ENCODE assay signal across 13 cellular contexts in genomic region chr16:70661918-70662641, GRCh38. TPM values are rescaled to one million over a fixed set of nuclear protein-coding genes. Genes with fewer than 3 reads are reported as not detected.
A peak's percentile ranks its signal among the peaks of the same experiment; 100 is the strongest.
DNase-seq lines count a peak whose midpoint lies in the region; ATAC-seq and TF ChIP-seq lines count a peak whose summit lies in the region.
"Had no signal": no experiment of that assay in that cellular context is flagged by ENCODE, and none has a peak within 500 bp of the region (broad histone marks: within the 10 kb centered on the region; RNA-seq: fewer than 3 reads in every experiment).

No MANE protein-coding gene starts in this region.

- H3K4me3 ChIP-seq in HCT116 (replicated peaks in 1 of 2; ENCODE audit: low read depth in 1 of 2, low read length in 2 of 2) (no peak overlapping the region), brain microvascular endothelial cell (ENCODE audit: low read depth, low read length) (no peak overlapping the region), tibial nerve (no peak overlapping the region), thyroid gland (replicated peaks in 1 of 3) (no peak overlapping the region)
- H3K4me3 ChIP-seq: psoas muscle, stomach had no signal

- ATAC-seq in HCT116 (peak; percentile 25), left lobe of liver (peak; percentile 38), GM19395 (IDR thresholded peaks at IDR 0.05; ENCODE audit: unreplicated experiment) (no peak)
- ATAC-seq: activated CD8-positive, alpha-beta memory T cell treated with anti-CD3 and anti-CD28 coated beads, Interleukin-2, amount 10 ng/mL, durations not matched to agents 7 days and 5 days had no signal

- intact Hi-C loops in HCT116 (cut with micrococcal nuclease) (no loop called here), thyroid gland (cut with DNase I) (no loop called here)

- H3K4me1 ChIP-seq in HCT116 (ENCODE audit: control insufficient read depth in 1 of 2, insufficient read depth in 2 of 2, low read length in 2 of 2), result no peaks in the 10 kb centered on the region
- H3K4me1 ChIP-seq in tibial nerve, result peaks cover 0 to 33% (median 4%) of the 10 kb centered on the region in 4 donors
- H3K4me1 ChIP-seq in thyroid gland, result no peaks in the 10 kb centered on the region
- H3K4me1 ChIP-seq: psoas muscle had no signal

- H3K9ac ChIP-seq in HCT116 (ENCODE audit: low read length), result no peak overlapping the region

- TF ChIP-seq CTCF in HCT116 (IDR thresholded peaks at IDR 0.05 in 2 of 3, conservative IDR thresholded peaks at IDR 0.05 in 1 of 3; ENCODE audit: borderline replicate concordance in 1 of 3, insufficient read depth in 1 of 3, low read depth in 2 of 3, low read length in 2 of 3) (no peak), brain microvascular endothelial cell (IDR thresholded peaks at IDR 0.05; ENCODE audit: low read depth, low read length, missing control alignments) (no peak), tibial nerve (IDR thresholded peaks at IDR 0.05) (no peak), thyroid gland (IDR thresholded peaks at IDR 0.05) (no peak)

- peaks cover 0 to 6% of the 10 kb centered on the region in 2 experiments; a peak in 2 of 4 replicates for H3K36me3 ChIP-seq in HCT116 (ENCODE audit: control insufficient read depth in 1 of 2, insufficient read depth in 2 of 2, low read length in 2 of 2)
- peaks cover 19% of the 10 kb centered on the region for H3K36me3 ChIP-seq in brain microvascular endothelial cell (replicated peaks)
- H3K36me3 ChIP-seq in tibial nerve, result peaks cover 4 to 92% (median 7%) of the 10 kb centered on the region in 3 donors
- peaks cover 33 to 38% of the 10 kb centered on the region in 2 donors for H3K36me3 ChIP-seq in thyroid gland

- no peak overlapping the region for H3K4me2 ChIP-seq in HCT116 (ENCODE audit: low read length)

- no peak for TF ChIP-seq EP300 in tibial nerve (IDR thresholded peaks at IDR 0.05)

- CTCF ChIA-PET in HCT116 (lab: Charles Lee), result interaction anchor here (1.7 kb wide), 1 partner anchor 109 kb away, joined by 8 read pairs; no protein-coding TSS in a partner anchor

- H3K9me3 ChIP-seq in HCT116 (ENCODE audit: control insufficient read depth in 1 of 2, insufficient read depth in 1 of 2, low read depth in 1 of 2, low read length in 2 of 2) (no peaks in the 10 kb centered on the region), tibial nerve (no peaks in the 10 kb centered on the region), thyroid gland (no peaks in the 10 kb centered on the region)
- H3K9me3 ChIP-seq: psoas muscle, stomach had no signal

- DNase-seq in HCT116 (ENCODE audit: low read depth, low spot score) (no peak), brain microvascular endothelial cell (peak; percentile 36), left lobe of liver (ENCODE audit: low spot score) (no peak), tibial nerve (ENCODE audit: low spot score in 2 of 2) (no peak), T-helper 9 cell (no peak), thyroid gland (no peak)
- DNase-seq: activated CD8-positive, alpha-beta memory T cell treated with anti-CD3 and anti-CD28 coated beads, Interleukin-2, amount 10 ng/mL, durations not matched to agents 7 days and 5 days; COR-L47; NCI-H510A; psoas muscle; stomach had no signal

- no peaks in the 10 kb centered on the region for H3K79me2 ChIP-seq in HCT116 (ENCODE audit: insufficient read depth, low read length)

- no peak for TF ChIP-seq POLR2A in HCT116 (IDR thresholded peaks at IDR 0.05; ENCODE audit: borderline replicate concordance, extremely low read depth, insufficient read depth, insufficient read length)
- no peak for TF ChIP-seq POLR2A in tibial nerve (IDR thresholded peaks at IDR 0.05)
- TF ChIP-seq POLR2A in thyroid gland (IDR thresholded peaks at IDR 0.05), result no peak

- H3K9me2 ChIP-seq in HCT116 (ENCODE audit: insufficient read depth), result no peaks in the 10 kb centered on the region

- no peak for TF ChIP-seq RAD21 in HCT116 (IDR thresholded peaks at IDR 0.05; ENCODE audit: low read depth)

- H4K20me1 ChIP-seq in HCT116 (ENCODE audit: insufficient read depth), result no peaks in the 10 kb centered on the region

- in situ Hi-C loops in brain microvascular endothelial cell (cut with HindIII; ENCODE audit: low pct_ligation_motif_present, low sequenced_read_pairs), result no loop called here

- H3K27ac ChIP-seq in HCT116 (ENCODE audit: low read depth, low read length) (no peak overlapping the region), brain microvascular endothelial cell (no peak overlapping the region), tibial nerve (peak overlapping the region in 3 of 4 donors; percentile 26 to 55 (median 46)), thyroid gland (no peak overlapping the region)
- H3K27ac ChIP-seq: psoas muscle, VCaP had no signal

- H3K27me3 ChIP-seq in HCT116 (ENCODE audit: insufficient read depth, low read length), result no peaks in the 10 kb centered on the region
- H3K27me3 ChIP-seq in brain microvascular endothelial cell (replicated peaks), result no peaks in the 10 kb centered on the region
- H3K27me3 ChIP-seq in tibial nerve, result no peaks in the 10 kb centered on the region
- H3K27me3 ChIP-seq in thyroid gland, result no peaks in the 10 kb centered on the region
- H3K27me3 ChIP-seq: stomach had no signal

- 62 to 65% methylated on average over 14 to 21 of the region's 21 CpGs for WGBS in tibial nerve, 2 donors
- WGBS in thyroid gland, 2 donors, result 84 to 85% methylated on average over 16 to 19 of the region's 21 CpGs

- no peak overlapping the region for H2AFZ ChIP-seq in HCT116 (ENCODE audit: low read depth, low read length, poor library complexity, severe bottlenecking)

- POLR2A ChIA-PET in HCT116 (lab: Charles Lee), result no interaction called here

- BruUV-seq in HCT116 (replicated peaks; lab: Mats Ljungman, UMichigan), result TSS peak; percentile 57

- RAD21 ChIA-PET in HCT116 (lab: Charles Lee; ENCODE audit: low non-redundant PET in 1 of 2, low total read pairs in 2 of 2, uncharacterized antibody in 2 of 2, unreplicated experiment in 2 of 2), result interaction anchor here in 1 of 2 experiments (1.2 kb wide), 1 partner anchor 109 kb away, joined by 3 read pairs; no protein-coding TSS in a partner anchor

TF ChIP-seq in HCT116, 20 proteins besides CTCF, POLR2A, EP300 and RAD21 (continues in another document):
- TF ChIP-seq ELF1 (IDR thresholded peaks at IDR 0.05; ENCODE audit: borderline replicate concordance, low read depth) (no peak), EZH2 (IDR thresholded peaks at IDR 0.05) (no peak), REST (IDR thresholded peaks at IDR 0.05; ENCODE audit: low read depth) (no peak), EGR1 (IDR thresholded peaks at IDR 0.05; ENCODE audit: low read depth) (no peak), POLR2AphosphoS5 (IDR thresholded peaks at IDR 0.05; ENCODE audit: low read depth, low read length) (no peak), SRF (IDR thresholded peaks at IDR 0.05; ENCODE audit: low read depth) (no peak), JUND (IDR thresholded peaks at IDR 0.05) (no peak), ZNF274 (IDR thresholded peaks at IDR 0.05; ENCODE audit: low read depth, low read length) (no peak), MAX (IDR thresholded peaks at IDR 0.05) (no peak), TCF7L2 (IDR thresholded peaks at IDR 0.05; ENCODE audit: borderline replicate concordance, extremely low read depth, insufficient read depth, insufficient read length) (no peak), YY1 (IDR thresholded peaks at IDR 0.05; ENCODE audit: extremely low read depth, insufficient replicate concordance, low read depth, low read length) (no peak)

RNA-seq across cellular contexts. Expression of gene IL34, which starts 15.7 kb away (rescaled TPM):
- not detected for total RNA-seq in HCT116 (2021; ENCODE audit: unreplicated experiment)
- 0.15 TPM in 1 of 2 replicates, not detected in the other for polyA plus RNA-seq in HCT116 (2012)
- total RNA-seq in left lobe of liver, result 0.58 TPM
- total RNA-seq in tibial nerve, result 10 to 100 TPM; 49.6 to 89.4 (median 60.9) TPM
- total RNA-seq in thyroid gland, result 1 to 10 TPM; 3.5 to 9.6 (median 5.0) TPM
- total RNA-seq: activated CD8-positive, alpha-beta memory T cell treated with anti-CD3 and anti-CD28 coated beads, Interleukin-2, amount 10 ng/mL, durations not matched to agents 7 days and 5 days had no signal

RNA-seq across cellular contexts. Expression of gene MTSS2, which starts 23.8 kb away (rescaled TPM):
- total RNA-seq in HCT116 (2021; ENCODE audit: unreplicated experiment) (41.8 TPM), left lobe of liver (58.1 TPM), tibial nerve (10 to 100 TPM; 24.1 to 40.6 (median 35.4) TPM), thyroid gland (10 to 100 TPM; 11.3 to 39.8 (median 26.7) TPM)
- 48.7 and 53.1 TPM in 2 replicates for polyA plus RNA-seq in HCT116 (2012)

Comparison
In these comparisons a context has a peak if more than half of its experiments do, and no peak if none do; other contexts are left out.
1. H3K27ac ChIP-seq: peak in tibial nerve (3 of 4); none in HCT116 (single experiment), brain microvascular endothelial cell (single experiment) and thyroid gland (0 of 3).
2. RNA of gene IL34, which starts 15.7 kb away (total RNA-seq): 49.6 to 89.4 TPM in tibial nerve; 3.5 to 9.6 TPM in thyroid gland, 0.58 TPM in left lobe of liver (single experiment) and not detected in HCT116 (single experiment); every median in the first group is over 4 times any median in the second.